In the genomic region with DNA sequence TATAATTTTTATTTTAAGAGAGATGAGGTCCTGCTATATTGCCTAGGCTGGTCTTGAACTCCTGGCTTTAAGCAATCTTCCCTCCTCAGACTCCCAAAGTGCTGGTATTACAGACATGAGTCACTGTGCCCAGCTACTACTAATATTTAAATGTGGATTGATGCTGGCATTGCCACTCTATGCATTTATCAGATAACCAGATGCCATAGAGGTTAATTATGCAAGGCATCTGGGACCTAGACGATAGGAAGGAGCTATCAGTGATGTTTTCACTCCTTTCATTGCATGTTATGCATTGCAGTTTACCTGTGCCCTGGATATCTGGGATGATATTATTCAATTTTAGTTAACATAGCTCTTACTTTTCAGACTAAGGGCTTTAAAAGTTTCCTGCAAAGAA, we compare ENCODE assay signal across 20 cellular contexts.
DNase-seq lines count a peak whose midpoint lies in the region; ATAC-seq, FAIRE-seq and TF ChIP-seq lines count a peak whose summit lies in the region.
"Had no signal": no experiment of that assay in that cellular context is flagged by ENCODE, and none has a peak within 500 bp of the region (broad histone marks: within the 10 kb centered on the region; RNA-seq: fewer than 3 reads in every experiment).

No MANE protein-coding gene starts in this region.

- intact Hi-C loops in pancreas (cut with DNase I) = no loop called here

- peaks cover 11% of the 10 kb centered on the region for H3K36me3 Mint-ChIP-seq in stimulated activated memory B cell treated with anti-CD40 and anti-IgM and Interleukin-4, amounts not matched to agents 10 μg/mL and 1 μg/mL and 100 μg/mL, for 72 hours

- no peaks in the 10 kb centered on the region for H3K9me3 ChIP-seq in pancreas
- H3K9me3 ChIP-seq: BLaER1 treated with 17β-estradiol and CSF1 and Interleukin-3, amounts not matched to agents 10 nM and 100 nM had no signal

- 61 to 68% methylated on average over 1 of the region's 1 CpG for WGBS in pancreas, 2 donors

- no peaks in the 10 kb centered on the region for H3K9me3 Mint-ChIP-seq in stimulated activated memory B cell treated with anti-CD40 and anti-IgM and Interleukin-4, amounts not matched to agents 10 μg/mL and 1 μg/mL and 100 μg/mL, for 72 hours
- H3K9me3 Mint-ChIP-seq: CD8-positive, alpha-beta T cell; HFFc6 had no signal

- TF ChIP-seq CTCF in pancreas (IDR thresholded peaks at IDR 0.05) = no peak

- ATAC-seq in stimulated activated memory B cell treated with anti-CD40 and anti-IgM and Interleukin-4, amounts not matched to agents 10 μg/mL and 1 μg/mL and 100 μg/mL, for 72 hours = no peak
- no peak for ATAC-seq in pancreas
- ATAC-seq: CD8-positive, alpha-beta T cell; HCT116 had no signal

- H3K4me1 Mint-ChIP-seq in stimulated activated memory B cell treated with anti-CD40 and anti-IgM and Interleukin-4, amounts not matched to agents 10 μg/mL and 1 μg/mL and 100 μg/mL, for 72 hours = no peaks in the 10 kb centered on the region
- H3K4me1 Mint-ChIP-seq: B cell had no signal

- DNase-seq in NCI-H2171 treated with DMSO at 0.1 percent for 48 hours (lab: John Stamatoyannopoulos, UW) = peak; percentile 43
- no peak for DNase-seq in NCI-H2171 (lab: John Stamatoyannopoulos, UW)
- DNase-seq in DMS 273 (lab: John Stamatoyannopoulos, UW; ENCODE audit: unreplicated experiment) = peak; percentile 92
- DNase-seq in NCI-H69 (lab: John Stamatoyannopoulos, UW) = peak; percentile 37
- no peak for DNase-seq in EL
- no peak for DNase-seq in pancreas
- DNase-seq: 8988T; Calu3; CD8-positive, alpha-beta T cell; GDM1; GOT3; H7; HFFc6 had no signal

- no peaks in the 10 kb centered on the region for H3K36me3 ChIP-seq in pancreas

- H3K27ac Mint-ChIP-seq in stimulated activated memory B cell treated with anti-CD40 and anti-IgM and Interleukin-4, amounts not matched to agents 10 μg/mL and 1 μg/mL and 100 μg/mL, for 72 hours = no peak overlapping the region
- H3K27ac Mint-ChIP-seq: B cell; CD8-positive, alpha-beta T cell; HFFc6 had no signal

- FAIRE-seq in pancreas (lab: Jason Lieb, UNC) = no peak
- FAIRE-seq: GM12892, GM18507, HTR-8/SVneo had no signal

- H3K4me1 ChIP-seq in pancreas = no peaks in the 10 kb centered on the region

- H3K27me3 Mint-ChIP-seq in stimulated activated memory B cell treated with anti-CD40 and anti-IgM and Interleukin-4, amounts not matched to agents 10 μg/mL and 1 μg/mL and 100 μg/mL, for 72 hours = no peaks in the 10 kb centered on the region
- H3K27me3 Mint-ChIP-seq: B cell had no signal

- H3K27ac ChIP-seq in pancreas = no peak overlapping the region
- H3K27ac ChIP-seq: BLaER1 treated with 17β-estradiol and CSF1 and Interleukin-3, amounts not matched to agents 10 nM and 100 nM had no signal

- H3K4me3 Mint-ChIP-seq in stimulated activated memory B cell treated with anti-CD40 and anti-IgM and Interleukin-4, amounts not matched to agents 10 μg/mL and 1 μg/mL and 100 μg/mL, for 72 hours = no peak overlapping the region
- H3K4me3 Mint-ChIP-seq: B cell; CD8-positive, alpha-beta T cell; HFFc6 had no signal

- no peaks in the 10 kb centered on the region for H3K27me3 ChIP-seq in pancreas
- H3K27me3 ChIP-seq: BLaER1 treated with 17β-estradiol and CSF1 and Interleukin-3, amounts not matched to agents 10 nM and 100 nM had no signal

- H3K4me3 ChIP-seq in pancreas = no peak overlapping the region
- H3K4me3 ChIP-seq: BLaER1 treated with 17β-estradiol and CSF1 and Interleukin-3, amounts not matched to agents 10 nM and 100 nM had no signal

Comparison
In these comparisons a context has a peak if more than half of its experiments do, and no peak if none do; other contexts are left out.
1. DNase-seq: peak in NCI-H2171 treated with DMSO at 0.1 percent for 48 hours (single experiment), DMS 273 (single experiment) and NCI-H69 (single experiment); none in NCI-H2171 (single experiment), EL (single experiment) and pancreas (0 of 6).